1 cellular context compared by ENCODE assay signal in genomic region chr2:7915302-7916200, GRCh38.
TF ChIP-seq lines count a peak whose summit lies in the region.

No MANE protein-coding gene starts in this region.

TF ChIP-seq in GM23338, 12 proteins besides CTCF, POLR2A, EP300 and RAD21 (continued from another document):
- TF ChIP-seq ZNF462 (CRISPR knock-in tag; IDR thresholded peaks at IDR 0.05) (no peak), NANOG (IDR thresholded peaks at IDR 0.05; ENCODE audit: borderline replicate concordance) (no peak), STAT1 (IDR thresholded peaks at IDR 0.05; ENCODE audit: unreplicated experiment) (no peak), EZH2phosphoT487 (IDR thresholded peaks at IDR 0.05; ENCODE audit: unreplicated experiment) (no peak), EZH2 (IDR thresholded peaks at IDR 0.05; ENCODE audit: low read depth, unreplicated experiment) (no peak)
- TF ChIP-seq, protein P1, sequence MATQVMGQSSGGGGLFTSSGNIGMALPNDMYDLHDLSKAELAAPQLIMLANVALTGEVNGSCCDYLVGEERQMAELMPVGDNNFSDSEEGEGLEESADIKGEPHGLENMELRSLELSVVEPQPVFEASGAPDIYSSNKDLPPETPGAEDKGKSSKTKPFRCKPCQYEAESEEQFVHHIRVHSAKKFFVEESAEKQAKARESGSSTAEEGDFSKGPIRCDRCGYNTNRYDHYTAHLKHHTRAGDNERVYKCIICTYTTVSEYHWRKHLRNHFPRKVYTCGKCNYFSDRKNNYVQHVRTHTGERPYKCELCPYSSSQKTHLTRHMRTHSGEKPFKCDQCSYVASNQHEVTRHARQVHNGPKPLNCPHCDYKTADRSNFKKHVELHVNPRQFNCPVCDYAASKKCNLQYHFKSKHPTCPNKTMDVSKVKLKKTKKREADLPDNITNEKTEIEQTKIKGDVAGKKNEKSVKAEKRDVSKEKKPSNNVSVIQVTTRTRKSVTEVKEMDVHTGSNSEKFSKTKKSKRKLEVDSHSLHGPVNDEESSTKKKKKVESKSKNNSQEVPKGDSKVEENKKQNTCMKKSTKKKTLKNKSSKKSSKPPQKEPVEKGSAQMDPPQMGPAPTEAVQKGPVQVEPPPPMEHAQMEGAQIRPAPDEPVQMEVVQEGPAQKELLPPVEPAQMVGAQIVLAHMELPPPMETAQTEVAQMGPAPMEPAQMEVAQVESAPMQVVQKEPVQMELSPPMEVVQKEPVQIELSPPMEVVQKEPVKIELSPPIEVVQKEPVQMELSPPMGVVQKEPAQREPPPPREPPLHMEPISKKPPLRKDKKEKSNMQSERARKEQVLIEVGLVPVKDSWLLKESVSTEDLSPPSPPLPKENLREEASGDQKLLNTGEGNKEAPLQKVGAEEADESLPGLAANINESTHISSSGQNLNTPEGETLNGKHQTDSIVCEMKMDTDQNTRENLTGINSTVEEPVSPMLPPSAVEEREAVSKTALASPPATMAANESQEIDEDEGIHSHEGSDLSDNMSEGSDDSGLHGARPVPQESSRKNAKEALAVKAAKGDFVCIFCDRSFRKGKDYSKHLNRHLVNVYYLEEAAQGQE (IDR thresholded peaks at IDR 0.05; ENCODE audit: unreplicated experiment) = no peak
- TF ChIP-seq, protein P2, sequence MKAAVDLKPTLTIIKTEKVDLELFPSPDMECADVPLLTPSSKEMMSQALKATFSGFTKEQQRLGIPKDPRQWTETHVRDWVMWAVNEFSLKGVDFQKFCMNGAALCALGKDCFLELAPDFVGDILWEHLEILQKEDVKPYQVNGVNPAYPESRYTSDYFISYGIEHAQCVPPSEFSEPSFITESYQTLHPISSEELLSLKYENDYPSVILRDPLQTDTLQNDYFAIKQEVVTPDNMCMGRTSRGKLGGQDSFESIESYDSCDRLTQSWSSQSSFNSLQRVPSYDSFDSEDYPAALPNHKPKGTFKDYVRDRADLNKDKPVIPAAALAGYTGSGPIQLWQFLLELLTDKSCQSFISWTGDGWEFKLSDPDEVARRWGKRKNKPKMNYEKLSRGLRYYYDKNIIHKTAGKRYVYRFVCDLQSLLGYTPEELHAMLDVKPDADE (IDR thresholded peaks at IDR 0.05) = no peak
